ENCODE assay signal across 30 cellular contexts in the genomic region with DNA sequence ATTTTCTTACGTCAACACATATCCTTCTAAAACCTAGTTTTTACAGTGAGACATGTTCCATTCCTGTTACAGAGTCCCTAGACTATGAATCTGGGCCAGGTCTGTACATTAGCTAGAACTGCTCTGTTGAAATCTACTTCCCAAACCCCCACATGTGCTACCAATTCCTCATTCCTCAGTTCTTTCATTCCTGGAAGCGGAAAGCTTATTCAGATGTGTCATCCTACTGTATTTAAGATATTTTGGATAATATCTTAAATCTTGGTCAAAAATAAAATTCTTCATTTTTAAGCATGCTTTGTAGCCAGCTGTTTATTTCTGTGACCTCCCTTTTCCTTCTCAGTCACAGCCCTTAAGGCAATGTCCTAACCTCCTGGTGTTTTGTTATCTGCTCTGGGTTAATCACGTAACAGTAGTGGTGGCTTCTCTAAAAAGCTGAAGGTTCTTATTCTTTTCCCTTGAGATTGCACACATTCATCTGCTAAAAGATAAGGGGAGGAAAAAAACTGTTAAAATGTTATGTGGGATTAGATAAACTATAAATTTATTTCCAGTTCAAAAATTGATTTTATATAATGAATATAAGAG. TPM values are rescaled to one million over a fixed set of nuclear protein-coding genes. Genes with fewer than 3 reads are reported as not detected.
DNase-seq lines count a peak whose midpoint lies in the region; ATAC-seq, FAIRE-seq and TF ChIP-seq lines count a peak whose summit lies in the region.
"Had no signal": no experiment of that assay in that cellular context is flagged by ENCODE, and none has a peak within 500 bp of the region (broad histone marks: within the 10 kb centered on the region; RNA-seq: fewer than 3 reads in every experiment).

No MANE protein-coding gene starts in this region.

- H3K4me3 ChIP-seq in ACC112 (ENCODE audit: low read depth, low read length) (no peak overlapping the region), GM23248 (peak overlapping the region; percentile 32; the same call in 1 of the 2 replicates), K562 (no peak overlapping the region), foreskin fibroblast (ENCODE audit: low read depth in 1 of 2, low read length in 2 of 2) (no peak overlapping the region)
- H3K4me3 ChIP-seq: BLaER1, ovary, transverse colon had no signal

- peaks cover 45% of the 10 kb centered on the region for H3F3A ChIP-seq in GM23248 (ENCODE audit: insufficient read depth)

- BruUV-seq in K562 (replicated peaks; lab: Mats Ljungman, UMichigan) = no TSS peak

- H3K36me3 ChIP-seq in ACC112 (ENCODE audit: insufficient read depth, low read length) (peaks cover 49% of the 10 kb centered on the region), GM23248 (ENCODE audit: low read depth) (peaks cover 45% of the 10 kb centered on the region), K562 (ENCODE audit: control insufficient read depth, insufficient read depth, low read length) (peaks cover 90% of the 10 kb centered on the region)
- H3K36me3 ChIP-seq: ovary had no signal

- WGBS in GM23248 (ENCODE audit: low coverage in 1 of 2, low lambda C conversion rate in 2 of 2, missing lambda C conversion rate in 2 of 2), 2 experiments = 34 to 40% methylated on average over 3 of the region's 3 CpGs
- 81% methylated on average over 3 of the region's 3 CpGs for WGBS in K562 (ENCODE audit: insufficient coverage, low coverage, missing lambda C conversion rate)

- peaks cover 7% of the 10 kb centered on the region for H3K4me1 Mint-ChIP-seq in stimulated activated memory B cell treated with anti-CD40 and anti-IgM and Interleukin-4, amounts not matched to agents 10 μg/mL and 1 μg/mL and 100 μg/mL, for 72 hours
- H3K4me1 Mint-ChIP-seq: activated CD4-positive, alpha-beta memory T cell treated with anti-CD3 and anti-CD28 coated beads, Interleukin-2, amount 10 ng/mL, durations not matched to agents 7 days and 5 days; activated naive CD4-positive, alpha-beta T cell treated with anti-CD3 and anti-CD28 coated beads, Interleukin-2, amount 10 ng/mL, durations not matched to agents 7 days and 5 days had no signal

- H3K27me3 Mint-ChIP-seq in stimulated activated memory B cell treated with anti-CD40 and anti-IgM and Interleukin-4, amounts not matched to agents 10 μg/mL and 1 μg/mL and 100 μg/mL, for 72 hours = no peaks in the 10 kb centered on the region
- H3K27me3 Mint-ChIP-seq: activated CD4-positive, alpha-beta memory T cell treated with anti-CD3 and anti-CD28 coated beads, Interleukin-2, amount 10 ng/mL, durations not matched to agents 7 days and 5 days; activated naive CD4-positive, alpha-beta T cell treated with anti-CD3 and anti-CD28 coated beads, Interleukin-2, amount 10 ng/mL, durations not matched to agents 7 days and 5 days had no signal

- no peak for TF ChIP-seq CTCF in K562 (IDR thresholded peaks at IDR 0.05 in 2 of 3, conservative IDR thresholded peaks at IDR 0.05 in 1 of 3; ENCODE audit: insufficient read depth in 2 of 3, low read depth in 1 of 3, low read length in 3 of 3)
- TF ChIP-seq CTCF in foreskin fibroblast (IDR thresholded peaks at IDR 0.05; ENCODE audit: low read depth, low read length) = no peak

- H3K9ac ChIP-seq in GM23248 (peak overlapping the region; percentile 21; the same call in 1 of the 2 replicates), K562 (ENCODE audit: insufficient read depth in 1 of 2, low read depth in 2 of 2, low read length in 2 of 2) (no peak overlapping the region)
- H3K9ac ChIP-seq: BLaER1 had no signal

- H3K79me2 ChIP-seq in ACC112 (ENCODE audit: control insufficient read depth, insufficient read depth, low read length, unreplicated experiment) (no peaks in the 10 kb centered on the region), GM23248 (ENCODE audit: insufficient read depth) (peaks cover 21% of the 10 kb centered on the region), K562 (ENCODE audit: control insufficient read depth, insufficient read depth, low read length) (peaks cover 2% of the 10 kb centered on the region; the same call in 1 of the 3 replicates)

- H3K4me2 ChIP-seq in GM23248 (ENCODE audit: unreplicated experiment) (peak overlapping the region; percentile 46), K562 (ENCODE audit: insufficient read depth, low read length) (no peak overlapping the region)
- H3K4me2 ChIP-seq: BLaER1 had no signal

- TF ChIP-seq RAD21 in K562 (CRISPR knock-in tag; conservative IDR thresholded peaks at IDR 0.05 in 1 of 2, IDR thresholded peaks at IDR 0.05 in 1 of 2) = no peak

- peaks cover 33% of the 10 kb centered on the region for H3K4me1 ChIP-seq in ACC112 (ENCODE audit: control insufficient read depth, insufficient read depth, low read length, unreplicated experiment)
- peaks cover 41% of the 10 kb centered on the region for H3K4me1 ChIP-seq in GM23248 (ENCODE audit: insufficient read depth)
- H3K4me1 ChIP-seq in K562 (replicated peaks in 1 of 2; ENCODE audit: control insufficient read depth in 2 of 2, insufficient read depth in 2 of 2, low read length in 2 of 2) = no peaks in the 10 kb centered on the region
- H3K4me1 ChIP-seq: BLaER1, transverse colon had no signal

- DNase-seq in GM23248 = peak; percentile 76
- no peak for DNase-seq in K562 (ENCODE audit: extremely low read depth in 1 of 4, low spot score in 3 of 4)
- DNase-seq in foreskin fibroblast = peak; percentile 59 to 74
- DNase-seq in HuH-7.5 (ENCODE audit: low spot score) = no peak
- DNase-seq in activated naive CD4-positive, alpha-beta T cell treated with anti-CD3 and anti-CD28 coated beads, Interleukin-2, amount 50 U/mL, for 72 hours (ENCODE audit: low spot score in 2 of 2) = no peak
- no peak for DNase-seq in NCI-H1436 treated with DMSO at 0.1 percent for 48 hours (lab: John Stamatoyannopoulos, UW)
- DNase-seq: activated CD4-positive, alpha-beta memory T cell treated with anti-CD3 and anti-CD28 coated beads, Interleukin-2, amount 10 ng/mL, durations not matched to agents 7 days and 5 days; activated CD4-positive, alpha-beta T cell treated with anti-CD3 and anti-CD28 coated beads for 1 hour; activated CD8-positive, alpha-beta memory T cell treated with anti-CD3 and anti-CD28 coated beads, Interleukin-2, amount 50 U/mL, for 48 hours; activated naive CD4-positive, alpha-beta T cell treated with anti-CD3 and anti-CD28 coated beads, Interleukin-2, amount 10 ng/mL, durations not matched to agents 7 days and 5 days; COR-L47; cortex of kidney; DMS79; kidney; NCI-H1105; NCI-H2029; NCI-H2227 treated with DMSO at 0.1 percent for 48 hours; NCI-H69; ovary; stimulated activated CD4-positive, alpha-beta T cell treated with anti-CD3 and anti-CD28 coated beads, Interleukin-2, amount 100 ng/mL, for 24 hours; T-helper 1 cell; transverse colon had no signal

- peak overlapping the region; percentile 68 for H3K27ac ChIP-seq in ACC112 (ENCODE audit: low read depth, low read length)
- H3K27ac ChIP-seq in GM23248 = peak overlapping the region; percentile 72
- H3K27ac ChIP-seq in K562 (ENCODE audit: extremely low read depth, low read depth, low read length) = no peak overlapping the region
- H3K27ac ChIP-seq: BLaER1, ovary, transverse colon had no signal

- no peaks in the 10 kb centered on the region for H3K9me1 ChIP-seq in K562 (ENCODE audit: control insufficient read depth, insufficient read depth, low read length)

- TF ChIP-seq POLR2A in K562 (conservative IDR thresholded peaks at IDR 0.05) = no peak

- H3K9me3 ChIP-seq in GM23248 (ENCODE audit: low read depth) = no peaks in the 10 kb centered on the region
- H3K9me3 ChIP-seq in K562 (replicated peaks; ENCODE audit: control insufficient read depth, insufficient read depth, low read depth, low read length) = no peaks in the 10 kb centered on the region
- H3K9me3 ChIP-seq: BLaER1, ovary, transverse colon had no signal

- H3K9me3 Mint-ChIP-seq in stimulated activated memory B cell treated with anti-CD40 and anti-IgM and Interleukin-4, amounts not matched to agents 10 μg/mL and 1 μg/mL and 100 μg/mL, for 72 hours = no peaks in the 10 kb centered on the region
- no peaks in the 10 kb centered on the region for H3K9me3 Mint-ChIP-seq in activated naive CD4-positive, alpha-beta T cell treated with anti-CD3 and anti-CD28 coated beads, Interleukin-2, amount 50 U/mL, for 72 hours
- H3K9me3 Mint-ChIP-seq: activated CD4-positive, alpha-beta memory T cell treated with anti-CD3 and anti-CD28 coated beads, Interleukin-2, amount 10 ng/mL, durations not matched to agents 7 days and 5 days; activated naive CD4-positive, alpha-beta T cell treated with anti-CD3 and anti-CD28 coated beads, Interleukin-2, amount 10 ng/mL, durations not matched to agents 7 days and 5 days; nephron had no signal

- FAIRE-seq in K562 (lab: Jason Lieb, UNC) = no peak
- FAIRE-seq: A204.1, kidney, RCC 7860, TTC549 had no signal

- no peak overlapping the region for H2AFZ ChIP-seq in ACC112 (ENCODE audit: low read length, unreplicated experiment)
- no peak overlapping the region for H2AFZ ChIP-seq in GM23248
- no peak overlapping the region for H2AFZ ChIP-seq in K562 (ENCODE audit: low read depth, low read length)

- H3K9me2 ChIP-seq in GM23248 (ENCODE audit: insufficient read depth) = no peaks in the 10 kb centered on the region

- POLR2A ChIA-PET in K562 (lab: Yijun Ruan, JAX) = interaction anchor here (1.0 to 1.3 kb wide), 3 partner anchors 11 to 66 kb away, joined by 3 to 4 read pairs (median 4); no protein-coding TSS in a partner anchor

- intact Hi-C loops in K562 (cut with micrococcal nuclease) = loop anchor here (10.0 kb wide), 1 partner anchor 502 kb away; a partner anchor contains a TSS

- no peak overlapping the region for H3K27ac Mint-ChIP-seq in stimulated activated memory B cell treated with anti-CD40 and anti-IgM and Interleukin-4, amounts not matched to agents 10 μg/mL and 1 μg/mL and 100 μg/mL, for 72 hours
- H3K27ac Mint-ChIP-seq in activated naive CD4-positive, alpha-beta T cell treated with anti-CD3 and anti-CD28 coated beads, Interleukin-2, amount 50 U/mL, for 72 hours = no peak overlapping the region
- H3K27ac Mint-ChIP-seq: activated CD4-positive, alpha-beta memory T cell treated with anti-CD3 and anti-CD28 coated beads, Interleukin-2, amount 10 ng/mL, durations not matched to agents 7 days and 5 days; activated naive CD4-positive, alpha-beta T cell treated with anti-CD3 and anti-CD28 coated beads, Interleukin-2, amount 10 ng/mL, durations not matched to agents 7 days and 5 days; nephron had no signal

- no peak overlapping the region for H3K4me3 Mint-ChIP-seq in stimulated activated memory B cell treated with anti-CD40 and anti-IgM and Interleukin-4, amounts not matched to agents 10 μg/mL and 1 μg/mL and 100 μg/mL, for 72 hours
- H3K4me3 Mint-ChIP-seq: activated CD4-positive, alpha-beta memory T cell treated with anti-CD3 and anti-CD28 coated beads, Interleukin-2, amount 10 ng/mL, durations not matched to agents 7 days and 5 days; activated naive CD4-positive, alpha-beta T cell treated with anti-CD3 and anti-CD28 coated beads, Interleukin-2, amount 10 ng/mL, durations not matched to agents 7 days and 5 days; nephron had no signal

- peak; percentile 51; the same call in 1 of the 3 replicates for ATAC-seq in K562
- ATAC-seq in stimulated activated memory B cell treated with anti-CD40 and anti-IgM and Interleukin-4, amounts not matched to agents 10 μg/mL and 1 μg/mL and 100 μg/mL, for 72 hours = no peak
- no peak for ATAC-seq in activated naive CD4-positive, alpha-beta T cell treated with anti-CD3 and anti-CD28 coated beads, Interleukin-2, amount 50 U/mL, for 72 hours
- ATAC-seq: esophagus mucosa had no signal

- in situ Hi-C loops in GM23248 (cut with MboI) (no loop called here), K562 (cut with MboI) (no loop called here)

- H3K36me3 Mint-ChIP-seq in stimulated activated memory B cell treated with anti-CD40 and anti-IgM and Interleukin-4, amounts not matched to agents 10 μg/mL and 1 μg/mL and 100 μg/mL, for 72 hours = no peaks in the 10 kb centered on the region
- H3K36me3 Mint-ChIP-seq in activated naive CD4-positive, alpha-beta T cell treated with anti-CD3 and anti-CD28 coated beads, Interleukin-2, amount 50 U/mL, for 72 hours = no peaks in the 10 kb centered on the region
- H3K36me3 Mint-ChIP-seq: activated naive CD4-positive, alpha-beta T cell treated with anti-CD3 and anti-CD28 coated beads, Interleukin-2, amount 10 ng/mL, durations not matched to agents 7 days and 5 days had no signal

- TF ChIP-seq EP300 in K562 (IDR thresholded peaks at IDR 0.05; ENCODE audit: low read length) = no peak

- CTCF ChIA-PET in K562 (lab: Yijun Ruan, JAX; ENCODE audit: low intra/inter-chr PET ratio) = no interaction called here

- H4K20me1 ChIP-seq in GM23248 (ENCODE audit: insufficient read depth) (no peaks in the 10 kb centered on the region), K562 (replicated peaks; ENCODE audit: control insufficient read depth, insufficient read depth, low read length) (no peaks in the 10 kb centered on the region)
- H4K20me1 ChIP-seq: BLaER1 had no signal

- H3K27me3 ChIP-seq in ACC112 (ENCODE audit: insufficient read depth, low read length) (no peaks in the 10 kb centered on the region), GM23248 (replicated peaks; ENCODE audit: insufficient read depth) (no peaks in the 10 kb centered on the region), K562 (ENCODE audit: control insufficient read depth in 2 of 2, insufficient read depth in 2 of 2, low read length in 2 of 2) (no peaks in the 10 kb centered on the region)
- H3K27me3 ChIP-seq: BLaER1, ovary, transverse colon had no signal

RNA-seq across cellular contexts. Expression of a gene that starts 35.6 kb away (rescaled TPM):
- total RNA-seq in GM23248 (2014; rRNA removed; shearing (Covaris generic)) = 144 and 174 TPM in 2 replicates
- polyA plus RNA-seq in GM23248 (2016; fragmentation: Nextera tagmentation; extraction: Ambion mirVana) (316 and 320 TPM in 2 replicates), K562 (2011; rRNA removed) (6.2 and 7.3 TPM in 2 replicates), K562 (2014; fragmentation: Illumina TruSeq; extraction: Trizol) (4.6 and 6.4 TPM in 2 replicates), K562 (2014; fragmentation: Nextera tagmentation; extraction: Ambion mirVana) (10 to 100 TPM; 10.5 to 11.2 TPM), K562 (2014; rRNA removed) (4.9 and 11.1 TPM in 2 replicates)
- total RNA-seq in K562 (2011; cell fraction: chromatin; rRNA removed; ENCODE audit: low replicate concordance) = 4.8 and 5.3 TPM in 2 replicates
- 5.4 and 6.7 TPM in 2 replicates for total RNA-seq in K562 (2011; cell fraction: nucleolus; rRNA removed)
- total RNA-seq in K562 (2011; cell fraction: nucleoplasm; rRNA removed) = 4.9 and 5.2 TPM in 2 replicates
- total RNA-seq in K562 (2014; rRNA removed) (3.3 and 3.6 TPM in 2 replicates), K562 (2014; rRNA removed; fragmentation: Illumina TruSeq; extraction: Trizol) (2.0 and 2.3 TPM in 2 replicates), K562 (2015; rRNA removed; fragmentation: Illumina TruSeq; extraction: Trizol) (3.1 and 3.6 TPM in 2 replicates), K562 (2021) (2.9 and 4.4 TPM in 2 replicates)
- 2.5 and 4.4 TPM in 2 replicates for polyA plus RNA-seq in K562 (2011; cell fraction: cytosol; rRNA removed)
- 2.8 and 5.8 TPM in 2 replicates for polyA plus RNA-seq in K562 (2011; cell fraction: nucleus; rRNA removed)
- polyA plus RNA-seq in K562 (2012) = 13.4 and 13.6 TPM in 2 replicates
- polyA minus RNA-seq in K562 (2011; rRNA and poly(A)+ RNA removed) = 3.1 and 6.2 TPM in 2 replicates
- polyA minus RNA-seq in K562 (2011; cell fraction: cytosol; rRNA and poly(A)+ RNA removed) = 0.82 and 2.5 TPM in 2 replicates
- polyA minus RNA-seq in K562 (2011; cell fraction: nucleus; rRNA and poly(A)+ RNA removed) = 1.9 and 2.6 TPM in 2 replicates
- 10 to 100 TPM; 28.4 to 48.4 TPM for total RNA-seq in activated naive CD4-positive, alpha-beta T cell treated with anti-CD3 and anti-CD28 coated beads, Interleukin-2, amount 50 U/mL, for 72 hours

RNA-seq across cellular contexts. Expression of a gene that starts 55.8 kb away (rescaled TPM):
- total RNA-seq in GM23248 (2014; rRNA removed; shearing (Covaris generic)) = 202 and 214 TPM in 2 replicates
- polyA plus RNA-seq in GM23248 (2016; fragmentation: Nextera tagmentation; extraction: Ambion mirVana) (147 and 149 TPM in 2 replicates), K562 (2011; rRNA removed) (128 and 166 TPM in 2 replicates), K562 (2014; fragmentation: Illumina TruSeq; extraction: Trizol) (111 and 115 TPM in 2 replicates), K562 (2014; fragmentation: Nextera tagmentation; extraction: Ambion mirVana) (10 to 100 TPM; 39.7 to 53.0 TPM), K562 (2014; rRNA removed) (78.4 and 81.2 TPM in 2 replicates)
- 221 and 302 TPM in 2 replicates for total RNA-seq in K562 (2011; cell fraction: chromatin; rRNA removed; ENCODE audit: low replicate concordance)
- total RNA-seq in K562 (2011; cell fraction: nucleolus; rRNA removed) = 117 and 137 TPM in 2 replicates
- total RNA-seq in K562 (2011; cell fraction: nucleoplasm; rRNA removed) = 147 and 234 TPM in 2 replicates
- total RNA-seq in K562 (2014; rRNA removed) (107 and 112 TPM in 2 replicates), K562 (2014; rRNA removed; fragmentation: Illumina TruSeq; extraction: Trizol) (142 and 164 TPM in 2 replicates), K562 (2015; rRNA removed; fragmentation: Illumina TruSeq; extraction: Trizol) (133 and 143 TPM in 2 replicates), K562 (2021) (124 and 142 TPM in 2 replicates)
- polyA plus RNA-seq in K562 (2011; cell fraction: cytosol; rRNA removed) = 180 and 257 TPM in 2 replicates
- polyA plus RNA-seq in K562 (2011; cell fraction: nucleus; rRNA removed) = 207 and 234 TPM in 2 replicates
- 73.9 and 97.8 TPM in 2 replicates for polyA plus RNA-seq in K562 (2012)
- polyA minus RNA-seq in K562 (2011; rRNA and poly(A)+ RNA removed) = 373 and 438 TPM in 2 replicates
- 200 and 263 TPM in 2 replicates for polyA minus RNA-seq in K562 (2011; cell fraction: cytosol; rRNA and poly(A)+ RNA removed)
- polyA minus RNA-seq in K562 (2011; cell fraction: nucleus; rRNA and poly(A)+ RNA removed) = 246 and 302 TPM in 2 replicates
- total RNA-seq in activated naive CD4-positive, alpha-beta T cell treated with anti-CD3 and anti-CD28 coated beads, Interleukin-2, amount 50 U/mL, for 72 hours = 1 to 10 TPM; 6.6 to 9.7 TPM

Comparison
In these comparisons a context has a peak if more than half of its experiments do, and no peak if none do; other contexts are left out.
1. DNase-seq: peak in GM23248 (single experiment) and foreskin fibroblast (2 of 2); none in K562 (0 of 4), HuH-7.5 (single experiment), activated naive CD4-positive, alpha-beta T cell treated with anti-CD3 and anti-CD28 coated beads, Interleukin-2, amount 50 U/mL, for 72 hours (0 of 2) and NCI-H1436 treated with DMSO at 0.1 percent for 48 hours (single experiment).
2. RNA of a gene that starts 55.8 kb away (total RNA-seq): 202 to 214 TPM in GM23248 and 107 to 302 TPM in K562; 6.6 to 9.7 TPM in activated naive CD4-positive, alpha-beta T cell treated with anti-CD3 and anti-CD28 coated beads, Interleukin-2, amount 50 U/mL, for 72 hours; every median in the first group is over 10 times any median in the second.